Comparison of ENCODE assay signal across 18 cellular contexts in genomic region chr6:169571123-169571962, GRCh38.
DNase-seq lines count a peak whose midpoint lies in the region; ATAC-seq, FAIRE-seq and TF ChIP-seq lines count a peak whose summit lies in the region.
"Had no signal": no experiment of that assay in that cellular context is flagged by ENCODE, and none has a peak within 500 bp of the region (broad histone marks: within the 10 kb centered on the region; RNA-seq: fewer than 3 reads in every experiment).

No MANE protein-coding gene starts in this region.

- no peak for ATAC-seq in HG03565 (IDR thresholded peaks at IDR 0.05; ENCODE audit: unreplicated experiment)

- no peak overlapping the region for H2AFZ ChIP-seq in osteoblast (ENCODE audit: low read length)

- H3K27ac ChIP-seq in epithelial cell of prostate (no peak overlapping the region), osteoblast (ENCODE audit: low read depth, low read length) (peak overlapping the region; percentile 56), left ventricle myocardium inferior (replicated peaks) (no peak overlapping the region)
- H3K27ac ChIP-seq: colonic mucosa, esophagus muscularis mucosa, SK-N-MC, vagina had no signal

- H3K4me2 ChIP-seq in osteoblast (ENCODE audit: insufficient read depth, low read length), result peak overlapping the region; percentile 41

- H4K20me1 ChIP-seq in osteoblast (ENCODE audit: insufficient read depth, low read length), result no peaks in the 10 kb centered on the region

- H3K4me1 ChIP-seq in osteoblast (ENCODE audit: insufficient read depth, low read length), result peaks cover 14% of the 10 kb centered on the region
- no peaks in the 10 kb centered on the region for H3K4me1 ChIP-seq in left ventricle myocardium inferior
- H3K4me1 ChIP-seq: BE2C, colonic mucosa, esophagus muscularis mucosa, vagina had no signal

- POLR2A ChIA-PET in activated CD4-positive, alpha-beta memory T cell treated with anti-CD3 and anti-CD28 coated beads, Interleukin-2, amount 10 ng/mL, durations not matched to agents 7 days and 5 days (lab: Charles Lee), result no interaction called here

- no peak overlapping the region for H3K27ac Mint-ChIP-seq in activated CD4-positive, alpha-beta memory T cell treated with anti-CD3 and anti-CD28 coated beads, Interleukin-2, amount 10 ng/mL, durations not matched to agents 7 days and 5 days
- H3K27ac Mint-ChIP-seq: activated T-helper 1 cell treated with anti-CD3 and anti-CD28 coated beads, Interleukin-12 subunit alpha, Interleukin-12 subunit beta, Interleukin-2, Interleukin-4 antibody, amounts not matched to agents 30 ng/mL and 10 ng/mL and 1 ng/mL, durations not matched to agents 14 hours and 24 hours and 36 hours had no signal

- TF ChIP-seq CTCF in osteoblast (IDR thresholded peaks at IDR 0.05; ENCODE audit: extremely low read depth, low read depth, low read length), result no peak
- no peak for TF ChIP-seq CTCF in left ventricle myocardium inferior (IDR thresholded peaks at IDR 0.05; ENCODE audit: borderline replicate concordance)

- no peak for FAIRE-seq in H54 (lab: Jason Lieb, UNC)
- FAIRE-seq: TTC549 had no signal

- H3K4me3 ChIP-seq in osteoblast (ENCODE audit: insufficient read depth, low read length) (no peak overlapping the region), left ventricle myocardium inferior (no peak overlapping the region)
- H3K4me3 ChIP-seq: colonic mucosa, esophagus muscularis mucosa, SK-N-MC, vagina had no signal

- H3K4me3 Mint-ChIP-seq in activated CD4-positive, alpha-beta memory T cell treated with anti-CD3 and anti-CD28 coated beads, Interleukin-2, amount 10 ng/mL, durations not matched to agents 7 days and 5 days, result no peak overlapping the region
- H3K4me3 Mint-ChIP-seq: activated T-helper 1 cell treated with anti-CD3 and anti-CD28 coated beads, Interleukin-12 subunit alpha, Interleukin-12 subunit beta, Interleukin-2, Interleukin-4 antibody, amounts not matched to agents 30 ng/mL and 10 ng/mL and 1 ng/mL, durations not matched to agents 14 hours and 24 hours and 36 hours had no signal

- CTCF ChIA-PET in activated CD4-positive, alpha-beta memory T cell treated with anti-CD3 and anti-CD28 coated beads, Interleukin-2, amount 10 ng/mL, durations not matched to agents 7 days and 5 days (lab: Charles Lee), result interaction anchor here (1.7 kb wide), 1 partner anchor 13 kb away, joined by 3 read pairs; no protein-coding TSS in a partner anchor

- H3K36me3 ChIP-seq in osteoblast (ENCODE audit: insufficient read depth, low read length), result no peaks in the 10 kb centered on the region
- H3K36me3 ChIP-seq in left ventricle myocardium inferior, result no peaks in the 10 kb centered on the region
- H3K36me3 ChIP-seq: BE2C, colonic mucosa, vagina had no signal

- H3K9me3 ChIP-seq in osteoblast (ENCODE audit: low read depth, low read length) (no peaks in the 10 kb centered on the region), left ventricle myocardium inferior (replicated peaks) (no peaks in the 10 kb centered on the region)
- H3K9me3 ChIP-seq: BE2C, colonic mucosa, esophagus muscularis mucosa, vagina had no signal

- no peaks in the 10 kb centered on the region for H3K27me3 ChIP-seq in osteoblast (ENCODE audit: insufficient read depth, low read length)
- H3K27me3 ChIP-seq in left ventricle myocardium inferior (ENCODE audit: low read depth), result no peaks in the 10 kb centered on the region
- H3K27me3 ChIP-seq: BE2C, colonic mucosa, esophagus muscularis mucosa, vagina had no signal

- TF ChIP-seq POLR2A in H54 (IDR thresholded peaks at IDR 0.05; ENCODE audit: low read depth, low read length), result no peak

- intact Hi-C loops in left ventricle myocardium inferior (cut with micrococcal nuclease), result no loop called here

- H3K36me3 Mint-ChIP-seq in activated CD4-positive, alpha-beta memory T cell treated with anti-CD3 and anti-CD28 coated beads, Interleukin-2, amount 10 ng/mL, durations not matched to agents 7 days and 5 days (ENCODE audit: low read depth), result no peaks in the 10 kb centered on the region

- no peaks in the 10 kb centered on the region for H3K9me3 Mint-ChIP-seq in activated CD4-positive, alpha-beta memory T cell treated with anti-CD3 and anti-CD28 coated beads, Interleukin-2, amount 10 ng/mL, durations not matched to agents 7 days and 5 days
- H3K9me3 Mint-ChIP-seq: activated T-helper 1 cell treated with anti-CD3 and anti-CD28 coated beads, Interleukin-12 subunit alpha, Interleukin-12 subunit beta, Interleukin-2, Interleukin-4 antibody, amounts not matched to agents 30 ng/mL and 10 ng/mL and 1 ng/mL, durations not matched to agents 14 hours and 24 hours and 36 hours had no signal

- H3K4me1 Mint-ChIP-seq in activated CD4-positive, alpha-beta memory T cell treated with anti-CD3 and anti-CD28 coated beads, Interleukin-2, amount 10 ng/mL, durations not matched to agents 7 days and 5 days, result peaks cover 7% of the 10 kb centered on the region

- H3K79me2 ChIP-seq in osteoblast (ENCODE audit: insufficient read depth, low read length), result no peaks in the 10 kb centered on the region

- no peaks in the 10 kb centered on the region for H3K27me3 Mint-ChIP-seq in activated CD4-positive, alpha-beta memory T cell treated with anti-CD3 and anti-CD28 coated beads, Interleukin-2, amount 10 ng/mL, durations not matched to agents 7 days and 5 days

- DNase-seq in H54 (ENCODE audit: insufficient read length, low spot score) (peak; percentile 9), RPMI7951 (ENCODE audit: low read depth) (peak; percentile 35), epithelial cell of prostate (ENCODE audit: low read depth, low spot score) (peak; percentile 3), osteoblast (ENCODE audit: insufficient read length, low spot score, missing footprints) (peak; percentile 93), NCI-H2107 treated with DMSO at 0.1 percent for 48 hours (lab: John Stamatoyannopoulos, UW; ENCODE audit: unreplicated experiment) (no peak), left ventricle myocardium inferior (no peak)
- no peak for DNase-seq in activated CD4-positive, alpha-beta memory T cell treated with anti-CD3 and anti-CD28 coated beads, Interleukin-2, amount 10 ng/mL, durations not matched to agents 7 days and 5 days
- DNase-seq: activated CD4-positive, alpha-beta T cell treated with anti-CD3 and anti-CD28 coated beads, Interleukin-2, amount 50 U/mL, for 48 hours; BE2C; colonic mucosa; NCI-H226; stimulated activated naive CD4-positive, alpha-beta T cell treated with Interleukin-2 at 50 U/mL for 16 hours had no signal

Comparison
In these comparisons a context has a peak if more than half of its experiments do, and no peak if none do; other contexts are left out.
1. DNase-seq: peak in H54 (single experiment), RPMI7951 (single experiment), epithelial cell of prostate (single experiment) and osteoblast (single experiment); none in NCI-H2107 treated with DMSO at 0.1 percent for 48 hours (single experiment), activated CD4-positive, alpha-beta memory T cell treated with anti-CD3 and anti-CD28 coated beads, Interleukin-2, amount 10 ng/mL, durations not matched to agents 7 days and 5 days (single experiment) and left ventricle myocardium inferior (single experiment).